ENCODE assay signal across 9 cellular contexts in the genomic region with DNA sequence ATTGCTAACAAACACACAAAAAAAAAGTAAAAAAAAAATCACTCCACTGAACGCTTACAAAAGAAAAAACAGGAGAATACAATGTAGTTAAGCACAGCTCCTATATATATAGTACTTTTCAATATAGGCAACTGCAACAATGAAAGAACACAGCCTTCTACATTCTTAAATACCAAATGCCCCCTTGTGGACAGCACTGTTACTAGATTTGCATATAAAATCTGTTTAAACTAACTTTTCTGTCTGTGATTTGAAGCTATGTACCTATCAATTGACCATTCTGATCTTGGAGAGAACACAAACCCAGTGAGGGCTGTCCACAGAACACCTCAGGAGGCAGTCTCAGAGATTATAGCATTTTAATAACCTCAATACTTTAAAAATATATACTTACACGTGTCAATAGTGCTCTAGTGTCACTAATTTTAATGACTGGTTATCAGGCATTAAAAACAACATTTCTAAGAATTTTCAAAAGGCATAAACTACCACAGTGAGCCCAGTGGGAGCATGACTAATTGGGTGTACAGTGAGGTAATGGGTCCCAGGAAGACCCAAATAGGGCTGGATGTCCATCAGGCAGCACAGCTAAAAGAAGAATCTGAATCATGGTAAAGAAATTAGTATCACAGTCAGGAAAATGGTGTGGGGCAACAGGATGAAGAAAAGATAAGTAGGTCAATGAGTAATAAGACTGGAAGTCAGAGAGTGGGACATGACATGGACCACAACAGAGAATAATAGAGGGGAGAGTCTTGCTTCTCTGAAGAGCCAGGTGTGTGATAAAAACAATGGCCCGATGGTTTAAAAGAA. TPM values are rescaled to one million over a fixed set of nuclear protein-coding genes. Genes with fewer than 3 reads are reported as not detected.
DNase-seq lines count a peak whose midpoint lies in the region; ATAC-seq, FAIRE-seq and TF ChIP-seq lines count a peak whose summit lies in the region.
"Had no signal": no experiment of that assay in that cellular context is flagged by ENCODE, and none has a peak within 500 bp of the region (broad histone marks: within the 10 kb centered on the region; RNA-seq: fewer than 3 reads in every experiment).

No MANE protein-coding gene starts in this region.

- no peaks in the 10 kb centered on the region for H3K9me2 ChIP-seq in MM.1S (replicated peaks; ENCODE audit: insufficient read depth, low read length)

- ATAC-seq in psoas muscle (peak; percentile 48 to 73 (median 66)), GM19455 (IDR thresholded peaks at IDR 0.05; ENCODE audit: unreplicated experiment) (no peak), GM19397 (IDR thresholded peaks at IDR 0.05; ENCODE audit: unreplicated experiment) (no peak)

- DNase-seq in MM.1S: peak; percentile 51
- DNase-seq in SK-MEL-5 (ENCODE audit: low read depth, low spot score): peak; percentile 79
- peak; percentile 89 for DNase-seq in fibroblast of the aortic adventitia (ENCODE audit: low read depth)
- no peak for DNase-seq in psoas muscle
- DNase-seq in 8988T: no peak
- DNase-seq: activated B cell treated with CpG ODN at 0.5 μM for 24 hours had no signal

- TF ChIP-seq CTCF in MM.1S (IDR thresholded peaks at IDR 0.05; ENCODE audit: low read length): peak; percentile 38
- peak; percentile 65 for TF ChIP-seq CTCF in fibroblast of the aortic adventitia (IDR thresholded peaks at IDR 0.05; ENCODE audit: insufficient read depth, low read length)
- peak; percentile 58 for TF ChIP-seq CTCF in psoas muscle (IDR thresholded peaks at IDR 0.05)

- WGBS in psoas muscle, 3 donors: 74 to 86% (median 78%) methylated on average over 3 of the region's 3 CpGs

- H3K9me3 ChIP-seq in MM.1S (replicated peaks; ENCODE audit: insufficient read depth, low read length) (no peaks in the 10 kb centered on the region), psoas muscle (no peaks in the 10 kb centered on the region)

- H3K27me3 ChIP-seq in MM.1S (replicated peaks; ENCODE audit: insufficient read depth, low read length) (no peaks in the 10 kb centered on the region), psoas muscle (ENCODE audit: insufficient read depth in 3 of 3, low read length in 2 of 3) (no peaks in the 10 kb centered on the region)

- no peaks in the 10 kb centered on the region for H3F3A ChIP-seq in MM.1S (ENCODE audit: insufficient read depth, low read length)

- no peaks in the 10 kb centered on the region for H3K79me2 ChIP-seq in MM.1S (ENCODE audit: low read length)

- H3K4me1 ChIP-seq in MM.1S (ENCODE audit: low read length): no peaks in the 10 kb centered on the region
- no peaks in the 10 kb centered on the region for H3K4me1 ChIP-seq in psoas muscle

- intact Hi-C loops in psoas muscle (cut with DNase I): loop anchor here (2.0 kb wide), 1 partner anchor 297 kb away; no protein-coding TSS in a partner anchor

- peak; percentile 76 for FAIRE-seq in G401.6 (lab: Jason Lieb, UNC)

- no peaks in the 10 kb centered on the region for H3K36me3 ChIP-seq in MM.1S (replicated peaks; ENCODE audit: insufficient read depth, low read length)
- H3K36me3 ChIP-seq in psoas muscle (ENCODE audit: insufficient read depth in 1 of 2, low read depth in 1 of 2): no peaks in the 10 kb centered on the region

- H3K27ac ChIP-seq in MM.1S (ENCODE audit: low read length): no peak overlapping the region
- no peak overlapping the region for H3K27ac ChIP-seq in psoas muscle

- no peak overlapping the region for H3K9ac ChIP-seq in MM.1S (ENCODE audit: low read length)

- H4K20me1 ChIP-seq in MM.1S (ENCODE audit: insufficient read depth, low read length): no peaks in the 10 kb centered on the region

- no peak overlapping the region for H3K4me3 ChIP-seq in MM.1S (ENCODE audit: low read length)
- no peak overlapping the region for H3K4me3 ChIP-seq in fibroblast of the aortic adventitia (ENCODE audit: low read depth, low read length)
- no peak overlapping the region for H3K4me3 ChIP-seq in psoas muscle

- no peak overlapping the region for H2AFZ ChIP-seq in MM.1S (ENCODE audit: low read length)

- in situ Hi-C loops in SK-MEL-5 (cut with HindIII; ENCODE audit: low pct_unique_long_range_greater_than_20kb, low sequenced_read_pairs): no loop called here

- H3K4me2 ChIP-seq in MM.1S (ENCODE audit: low read depth, low read length): no peak overlapping the region

RNA-seq across cellular contexts. Expression of a gene that starts 22.2 kb away (rescaled TPM):
- 1.7 and 1.9 TPM in 2 replicates for total RNA-seq in SK-MEL-5 (2014; rRNA removed; shearing (Covaris generic))
- 1.0 and 1.6 TPM in 2 replicates for polyA plus RNA-seq in SK-MEL-5 (2015; cell fraction: cytosol; rRNA removed)
- polyA plus RNA-seq in SK-MEL-5 (2015; cell fraction: nucleus; rRNA removed): 4.1 and 4.9 TPM in 2 replicates
- total RNA-seq in fibroblast of the aortic adventitia (ENCODE audit: low replicate concordance): 2.4 and 4.1 TPM in 2 replicates
- 1 to 10 TPM in 2 of 4 donors, under 1 TPM in 2; 0.48 to 3.5 (median 1.4) TPM for total RNA-seq in psoas muscle
- under 1 TPM in 2 of 3 donors, not detected in 1; 0.17 to 0.29 TPM for polyA plus RNA-seq in psoas muscle

Comparison
In these comparisons a context has a peak if more than half of its experiments do, and no peak if none do; other contexts are left out.
1. DNase-seq: peak in MM.1S (single experiment), SK-MEL-5 (single experiment) and fibroblast of the aortic adventitia (single experiment); none in psoas muscle (0 of 2) and 8988T (single experiment).
2. ATAC-seq: peak in psoas muscle (4 of 4); none in GM19455 (single experiment) and GM19397 (single experiment).
3. Peak in every context shown above with its lines, with median percentiles within 50 percentile points of each other: CTCF ChIP-seq.